ENCODE assay signal across 19 cellular contexts in the genomic region with DNA sequence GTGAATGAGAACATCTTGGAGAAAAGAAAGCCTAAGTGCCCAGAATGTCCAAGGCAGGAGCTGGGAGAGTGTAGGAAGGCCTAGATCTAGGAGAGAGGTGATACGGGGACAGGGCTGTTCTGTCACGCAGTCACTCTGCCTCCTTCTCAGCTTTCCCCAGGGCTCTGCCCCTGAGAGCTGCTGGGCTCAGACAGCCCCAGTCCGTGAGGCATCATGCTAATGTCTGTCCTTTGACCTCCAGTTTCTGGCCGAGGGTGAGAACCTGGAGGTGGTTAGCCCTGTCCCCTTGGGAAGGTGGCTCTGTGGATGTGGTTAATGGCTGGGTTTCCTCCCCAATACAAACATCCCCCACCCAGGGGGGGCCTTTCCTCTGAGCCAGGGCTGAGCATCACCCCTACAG.
DNase-seq lines count a peak whose midpoint lies in the region; ATAC-seq lines count a peak whose summit lies in the region.
"Had no signal": no experiment of that assay in that cellular context is flagged by ENCODE, and none has a peak within 500 bp of the region (broad histone marks: within the 10 kb centered on the region; RNA-seq: fewer than 3 reads in every experiment).

No MANE protein-coding gene starts in this region.

- no peak overlapping the region for H2AK5ac ChIP-seq in neuronal stem cell (ENCODE audit: low read depth, low read length)

- H3K27ac ChIP-seq in BLaER1 treated with 17β-estradiol and CSF1 and Interleukin-3, amounts not matched to agents 10 nM and 100 nM = no peak overlapping the region
- H3K27ac ChIP-seq in neuronal stem cell (replicated peaks; ENCODE audit: low read length) = no peak overlapping the region
- no peak overlapping the region for H3K27ac ChIP-seq in right cardiac atrium (ENCODE audit: low read length)
- H3K27ac ChIP-seq: GM23248 had no signal

- H3K27ac Mint-ChIP-seq in T-helper 17 cell = peak overlapping the region; percentile 21
- no peak overlapping the region for H3K27ac Mint-ChIP-seq in stimulated activated effector memory CD8-positive, alpha-beta T cell treated with anti-CD3 and anti-CD28 coated beads, Interleukin-12 subunit alpha, Interleukin-12 subunit beta, amount 100 ng/mL, for 72 hours
- H3K27ac Mint-ChIP-seq: CD4-positive, CD25-positive, alpha-beta regulatory T cell; CD8-positive, alpha-beta memory T cell; IgD-negative memory B cell had no signal

- ATAC-seq in T-helper 17 cell (no peak), right cardiac atrium (no peak), HG02763 (IDR thresholded peaks at IDR 0.05; ENCODE audit: unreplicated experiment) (no peak)
- peak; percentile 20 for ATAC-seq in stimulated activated effector memory CD8-positive, alpha-beta T cell treated with anti-CD3 and anti-CD28 coated beads, Interleukin-12 subunit alpha, Interleukin-12 subunit beta, amount 100 ng/mL, for 72 hours

- no peak overlapping the region for H3K4ac ChIP-seq in neuronal stem cell (ENCODE audit: low read length)

- H3K79me1 ChIP-seq in neuronal stem cell (ENCODE audit: low read depth, low read length) = no peaks in the 10 kb centered on the region

- peak overlapping the region in 9 of 11 experiments; percentile 14 to 71 (median 60); a peak in 17 of 22 replicates for H3K4me2 ChIP-seq in BLaER1 treated with 17β-estradiol and CSF1 and Interleukin-3, amounts not matched to agents 10 nM and 100 nM
- no peak overlapping the region for H3K4me2 ChIP-seq in neuronal stem cell (ENCODE audit: insufficient read depth, low read length, poor library complexity, severe bottlenecking)

- H3K9me3 ChIP-seq in BLaER1 treated with 17β-estradiol and CSF1 and Interleukin-3, amounts not matched to agents 10 nM and 100 nM (replicated peaks in 1 of 11) = no peaks in the 10 kb centered on the region
- H3K9me3 ChIP-seq in T-helper 17 cell (ENCODE audit: control insufficient read depth, low read length, poor library complexity, severe bottlenecking) (no peaks in the 10 kb centered on the region), neuronal stem cell (replicated peaks in 1 of 2; ENCODE audit: control insufficient read depth in 2 of 2, insufficient read depth in 1 of 2, low read depth in 1 of 2, low read length in 2 of 2) (no peaks in the 10 kb centered on the region), right cardiac atrium (ENCODE audit: control insufficient read depth, low read length) (no peaks in the 10 kb centered on the region)
- H3K9me3 ChIP-seq: HAP-1 had no signal

- no peak overlapping the region for H2BK15ac ChIP-seq in neuronal stem cell (ENCODE audit: low read length)

- H3K36me3 Mint-ChIP-seq in T-helper 17 cell (ENCODE audit: low read depth) = no peaks in the 10 kb centered on the region
- no peaks in the 10 kb centered on the region for H3K36me3 Mint-ChIP-seq in stimulated activated effector memory CD8-positive, alpha-beta T cell treated with anti-CD3 and anti-CD28 coated beads, Interleukin-12 subunit alpha, Interleukin-12 subunit beta, amount 100 ng/mL, for 72 hours
- H3K36me3 Mint-ChIP-seq: CD4-positive, CD25-positive, alpha-beta regulatory T cell; CD8-positive, alpha-beta memory T cell; IgD-negative memory B cell had no signal

- H3K18ac ChIP-seq in neuronal stem cell (ENCODE audit: low read length) = peak overlapping the region; percentile 45

- H3K36me3 ChIP-seq in BLaER1 treated with 17β-estradiol and CSF1 and Interleukin-3, amounts not matched to agents 10 nM and 100 nM = no peaks in the 10 kb centered on the region
- no peaks in the 10 kb centered on the region for H3K36me3 ChIP-seq in neuronal stem cell (replicated peaks in 1 of 2; ENCODE audit: control insufficient read depth in 2 of 2, insufficient read depth in 2 of 2, low read length in 2 of 2)
- H3K36me3 ChIP-seq: HAP-1 had no signal

- peaks cover 0 to 7% (median 0%) of the 10 kb centered on the region in 11 experiments; a peak in 6 of 22 replicates for H3K27me3 ChIP-seq in BLaER1 treated with 17β-estradiol and CSF1 and Interleukin-3, amounts not matched to agents 10 nM and 100 nM
- H3K27me3 ChIP-seq in neuronal stem cell (ENCODE audit: control insufficient read depth in 3 of 3, insufficient read depth in 3 of 3, low read depth in 1 of 3, low read length in 3 of 3) (peaks cover 0 to 48% (median 0%) of the 10 kb centered on the region in 3 experiments), right cardiac atrium (ENCODE audit: control insufficient read depth, insufficient read depth) (no peaks in the 10 kb centered on the region)

- H3K27me3 Mint-ChIP-seq in T-helper 17 cell = peaks cover 39% of the 10 kb centered on the region

- H3K23ac ChIP-seq in neuronal stem cell (ENCODE audit: low read depth, low read length, poor library complexity) = no peak overlapping the region

- H2AFZ ChIP-seq in neuronal stem cell (ENCODE audit: low read length) = no peak overlapping the region
- H2AFZ ChIP-seq: GM23248 had no signal

- no peak overlapping the region for H2BK12ac ChIP-seq in neuronal stem cell (ENCODE audit: low read length)

- no peak overlapping the region for H3K4me3 Mint-ChIP-seq in T-helper 17 cell
- H3K4me3 Mint-ChIP-seq in stimulated activated effector memory CD8-positive, alpha-beta T cell treated with anti-CD3 and anti-CD28 coated beads, Interleukin-12 subunit alpha, Interleukin-12 subunit beta, amount 100 ng/mL, for 72 hours = no peak overlapping the region
- H3K4me3 Mint-ChIP-seq: CD4-positive, CD25-positive, alpha-beta regulatory T cell; CD8-positive, alpha-beta memory T cell; IgD-negative memory B cell had no signal

- no peak overlapping the region for H3K4me3 ChIP-seq in BLaER1 treated with 17β-estradiol and CSF1 and Interleukin-3, amounts not matched to agents 10 nM and 100 nM
- H3K4me3 ChIP-seq in neuronal stem cell (ENCODE audit: low read length in 2 of 2) (no peak overlapping the region), right cardiac atrium (ENCODE audit: low read length) (no peak overlapping the region)
- H3K4me3 ChIP-seq: GM23248, HAP-1 had no signal

- H2BK5ac ChIP-seq in neuronal stem cell (ENCODE audit: low read length) = no peak overlapping the region

- peaks cover 6% of the 10 kb centered on the region for H3K4me1 Mint-ChIP-seq in T-helper 17 cell
- H3K4me1 Mint-ChIP-seq in stimulated activated effector memory CD8-positive, alpha-beta T cell treated with anti-CD3 and anti-CD28 coated beads, Interleukin-12 subunit alpha, Interleukin-12 subunit beta, amount 100 ng/mL, for 72 hours = no peaks in the 10 kb centered on the region
- H3K4me1 Mint-ChIP-seq: CD8-positive, alpha-beta memory T cell had no signal

- H4K91ac ChIP-seq in neuronal stem cell (ENCODE audit: low read depth, low read length, poor library complexity) = no peak overlapping the region

- DNase-seq in T-helper 17 cell (no peak), neuronal stem cell (ENCODE audit: low spot score) (no peak), right cardiac atrium (no peak)
- DNase-seq in stimulated activated effector memory CD8-positive, alpha-beta T cell treated with anti-CD3 and anti-CD28 coated beads, Interleukin-12 subunit alpha, Interleukin-12 subunit beta, amount 100 ng/mL, for 72 hours (ENCODE audit: low spot score in 2 of 2) = no peak
- no peak for DNase-seq in activated CD4-positive, CD25-positive, alpha-beta regulatory T cell treated with anti-CD3 and anti-CD28 coated beads, Interleukin-2, amount 50 U/mL, for 72 hours
- DNase-seq: 8988T; C1 segment of cervical spinal cord; CD4-positive, CD25-positive, alpha-beta regulatory T cell; CD8-positive, alpha-beta memory T cell; COR-L47; DMS 273 treated with DMSO at 0.1 percent for 48 hours; DMS53; DND-41; EL had no signal

- H2BK120ac ChIP-seq in neuronal stem cell (ENCODE audit: low read depth, low read length) = no peak overlapping the region

- H4K20me1 ChIP-seq in BLaER1 treated with 17β-estradiol and CSF1 and Interleukin-3, amounts not matched to agents 10 nM and 100 nM = peaks cover 0 to 11% (median 0%) of the 10 kb centered on the region in 11 experiments; a peak in 3 of 22 replicates

- no peaks in the 10 kb centered on the region for H3K9me3 Mint-ChIP-seq in stimulated activated effector memory CD8-positive, alpha-beta T cell treated with anti-CD3 and anti-CD28 coated beads, Interleukin-12 subunit alpha, Interleukin-12 subunit beta, amount 100 ng/mL, for 72 hours
- H3K9me3 Mint-ChIP-seq: CD4-positive, CD25-positive, alpha-beta regulatory T cell; CD8-positive, alpha-beta memory T cell; IgD-negative memory B cell had no signal

- intact Hi-C loops in right cardiac atrium (cut with DNase I) = no loop called here

- peak overlapping the region in 2 of 11 experiments; percentile 7 to 12; a peak in 1 of 22 replicates for H3K9ac ChIP-seq in BLaER1 treated with 17β-estradiol and CSF1 and Interleukin-3, amounts not matched to agents 10 nM and 100 nM
- no peak overlapping the region for H3K9ac ChIP-seq in neuronal stem cell (ENCODE audit: low read depth, low read length, poor library complexity)
- H3K9ac ChIP-seq: GM23248 had no signal

- H4K8ac ChIP-seq in neuronal stem cell (ENCODE audit: low read depth, low read length) = no peak overlapping the region

- no CpG with 5 or more reads among the region's 4 CpGs for WGBS in neuronal stem cell (ENCODE audit: extremely low coverage in 2 of 2, insufficient read length in 2 of 2, insufficient replicate concordance in 1 of 2), 2 donors
- WGBS in right cardiac atrium = 79% methylated on average over 4 of the region's 4 CpGs

- peaks cover 0 to 32% (median 24%) of the 10 kb centered on the region in 10 experiments; a peak in 17 of 20 replicates for H3K4me1 ChIP-seq in BLaER1 treated with 17β-estradiol and CSF1 and Interleukin-3, amounts not matched to agents 10 nM and 100 nM
- H3K4me1 ChIP-seq in neuronal stem cell (ENCODE audit: control insufficient read depth in 2 of 2, insufficient read depth in 1 of 2, low read depth in 1 of 2, low read length in 2 of 2) = no peaks in the 10 kb centered on the region
- H3K4me1 ChIP-seq in right cardiac atrium (ENCODE audit: control insufficient read depth, insufficient read depth, low read length) = no peaks in the 10 kb centered on the region
- H3K4me1 ChIP-seq: HAP-1 had no signal

- no peak overlapping the region for H3K14ac ChIP-seq in neuronal stem cell (ENCODE audit: low read length)
